In the genomic region with DNA sequence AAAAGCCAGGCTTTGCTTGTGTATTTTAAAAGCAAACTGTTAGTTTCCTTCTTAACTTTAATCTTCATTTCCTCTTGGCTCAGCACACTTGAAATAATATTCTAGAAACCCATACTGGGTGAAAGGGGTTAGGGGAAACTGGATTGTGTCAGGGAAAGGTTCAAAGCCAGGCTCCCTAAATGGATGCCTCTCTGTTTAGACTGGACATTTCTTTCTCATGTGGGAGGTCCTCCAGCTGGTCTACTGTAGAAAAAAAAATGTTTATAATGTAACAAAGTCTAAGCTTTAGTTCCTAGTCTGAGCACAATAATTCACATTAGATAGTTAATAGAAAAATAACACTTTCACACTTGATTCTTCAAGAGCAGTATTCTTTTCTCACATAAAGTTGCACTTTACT, we compare ENCODE assay signal across 16 cellular contexts.
"Had no signal": no experiment of that assay in that cellular context is flagged by ENCODE, and none has a peak within 500 bp of the region (broad histone marks: within the 10 kb centered on the region; RNA-seq: fewer than 3 reads in every experiment).

No MANE protein-coding gene starts in this region.

- H3K36me3 Mint-ChIP-seq: brain had no signal

- H3K27ac ChIP-seq: prostate gland, thyroid gland had no signal

- H3K4me3 Mint-ChIP-seq: activated CD4-positive, alpha-beta T cell treated with anti-CD3 and anti-CD28 coated beads, Interleukin-2, amount 10 ng/mL, durations not matched to agents 24 days and 14 days; activated CD8-positive, alpha-beta T cell treated with anti-CD3 and anti-CD28 coated beads, Interleukin-2, amount 10 ng/mL, durations not matched to agents 7 days and 5 days; activated naive CD4-positive, alpha-beta T cell treated with anti-CD3 and anti-CD28 coated beads for 36 hours; activated T-cell treated with anti-CD3 and anti-CD28 coated beads, Interleukin-2, amount 50 U/mL, for 24 hours; brain had no signal

- H3K27me3 ChIP-seq: thyroid gland had no signal

- H3K9me3 ChIP-seq: prostate gland, thyroid gland had no signal

- DNase-seq: activated CD4-positive, alpha-beta T cell treated with anti-CD3 and anti-CD28 coated beads, Interleukin-2, amount 10 ng/mL, durations not matched to agents 24 days and 14 days; activated CD8-positive, alpha-beta T cell treated with anti-CD3 and anti-CD28 coated beads, Interleukin-2, amount 10 ng/mL, durations not matched to agents 7 days and 5 days; activated naive CD4-positive, alpha-beta T cell treated with anti-CD3 and anti-CD28 coated beads for 36 hours; activated T-cell treated with anti-CD3 and anti-CD28 coated beads, Interleukin-2, amount 50 U/mL, for 24 hours; anterior cingulate cortex; caudate nucleus; left cardiac atrium; occipital lobe; right cardiac atrium; stimulated activated CD8-positive, alpha-beta memory T cell treated with anti-CD3 and anti-CD28 coated beads, Interleukin-4, amount 100 ng/mL, for 48 hours; stimulated activated naive CD4-positive, alpha-beta T cell; T1000; thyroid gland had no signal

- H3K27me3 Mint-ChIP-seq: activated T-cell treated with anti-CD3 and anti-CD28 coated beads, Interleukin-2, amount 50 U/mL, for 24 hours; brain had no signal

- H3K4me1 ChIP-seq: prostate gland had no signal

- H3K4me1 Mint-ChIP-seq: activated CD4-positive, alpha-beta T cell treated with anti-CD3 and anti-CD28 coated beads, Interleukin-2, amount 10 ng/mL, durations not matched to agents 24 days and 14 days had no signal

- ATAC-seq: activated CD8-positive, alpha-beta T cell treated with anti-CD3 and anti-CD28 coated beads, Interleukin-2, amount 10 ng/mL, durations not matched to agents 7 days and 5 days; left cardiac atrium had no signal

- H3K4me3 ChIP-seq: prostate gland, smooth muscle cell, thyroid gland had no signal

- H3K9me3 Mint-ChIP-seq: activated CD4-positive, alpha-beta T cell treated with anti-CD3 and anti-CD28 coated beads, Interleukin-2, amount 10 ng/mL, durations not matched to agents 24 days and 14 days; activated naive CD4-positive, alpha-beta T cell treated with anti-CD3 and anti-CD28 coated beads for 36 hours; activated T-cell treated with anti-CD3 and anti-CD28 coated beads, Interleukin-2, amount 50 U/mL, for 24 hours; brain had no signal

- H3K4me2 ChIP-seq: smooth muscle cell had no signal

- H3K27ac Mint-ChIP-seq: activated CD4-positive, alpha-beta T cell treated with anti-CD3 and anti-CD28 coated beads, Interleukin-2, amount 10 ng/mL, durations not matched to agents 24 days and 14 days; activated CD8-positive, alpha-beta T cell treated with anti-CD3 and anti-CD28 coated beads, Interleukin-2, amount 10 ng/mL, durations not matched to agents 7 days and 5 days; activated naive CD4-positive, alpha-beta T cell treated with anti-CD3 and anti-CD28 coated beads for 36 hours; activated T-cell treated with anti-CD3 and anti-CD28 coated beads, Interleukin-2, amount 50 U/mL, for 24 hours had no signal

- H3K36me3 ChIP-seq: prostate gland, thyroid gland had no signal
